ENCODE assay signal across 40 cellular contexts in genomic region chr2:110764931-110765330, GRCh38. TPM values are rescaled to one million over a fixed set of nuclear protein-coding genes. Genes with fewer than 3 reads are reported as not detected.
"Had no signal": no experiment of that assay in that cellular context is flagged by ENCODE, and none has a peak within 500 bp of the region (broad histone marks: within the 10 kb centered on the region; RNA-seq: fewer than 3 reads in every experiment).

No MANE protein-coding gene starts in this region.

- H3K4me1 Mint-ChIP-seq: activated naive CD4-positive, alpha-beta T cell treated with anti-CD3 and anti-CD28 coated beads, Interleukin-2, amount 10 ng/mL, durations not matched to agents 7 days and 5 days; activated naive CD4-positive, alpha-beta T cell treated with anti-CD3 and anti-CD28 coated beads, Interleukin-2, amount 50 U/mL, for 24 hours; activated naive CD8-positive, alpha-beta T cell treated with anti-CD3 and anti-CD28 coated beads for 36 hours; activated naive CD8-positive, alpha-beta T cell treated with anti-CD3 and anti-CD28 coated beads, Interleukin-2, amount 10 ng/mL, durations not matched to agents 7 days and 5 days; activated naive CD8-positive, alpha-beta T cell treated with anti-CD3 and anti-CD28 coated beads, Interleukin-2, amount 50 U/mL, for 24 hours; activated T-helper 17 cell treated with anti-CD3 and anti-CD28 coated beads, Interleukin-2, amount 50 U/mL, for 72 hours; central memory CD8-positive, alpha-beta T cell had no signal

- ATAC-seq: activated naive CD4-positive, alpha-beta T cell treated with anti-CD3 and anti-CD28 coated beads, Interleukin-2, amount 50 U/mL, for 72 hours; activated naive CD8-positive, alpha-beta T cell treated with anti-CD3 and anti-CD28 coated beads, Interleukin-2, amount 50 U/mL, for 24 hours; activated T-cell treated with anti-CD3 and anti-CD28 coated beads, Interleukin-2, amount 50 U/mL, for 4 hours; activated T-cell treated with anti-CD3 and anti-CD28 coated beads, Interleukin-2, amount 50 U/mL, for 72 hours; activated T-helper 17 cell treated with anti-CD3 and anti-CD28 coated beads, Interleukin-2, amount 50 U/mL, for 72 hours; body of pancreas had no signal

- H3K36me3 Mint-ChIP-seq: activated naive CD4-positive, alpha-beta T cell treated with anti-CD3 and anti-CD28 coated beads, Interleukin-2, amount 10 ng/mL, durations not matched to agents 7 days and 5 days; activated naive CD4-positive, alpha-beta T cell treated with anti-CD3 and anti-CD28 coated beads, Interleukin-2, amount 50 U/mL, for 24 hours; activated naive CD8-positive, alpha-beta T cell; activated naive CD8-positive, alpha-beta T cell treated with anti-CD3 and anti-CD28 coated beads for 36 hours; activated naive CD8-positive, alpha-beta T cell treated with anti-CD3 and anti-CD28 coated beads, Interleukin-2, amount 10 ng/mL, durations not matched to agents 7 days and 5 days; brain had no signal

- H3K27me3 Mint-ChIP-seq: brain had no signal

- H3K27ac Mint-ChIP-seq: activated naive CD4-positive, alpha-beta T cell treated with anti-CD3 and anti-CD28 coated beads for 36 hours; activated naive CD4-positive, alpha-beta T cell treated with anti-CD3 and anti-CD28 coated beads, Interleukin-2, amount 10 ng/mL, durations not matched to agents 7 days and 5 days; activated naive CD4-positive, alpha-beta T cell treated with anti-CD3 and anti-CD28 coated beads, Interleukin-2, amount 50 U/mL, for 24 hours; activated naive CD4-positive, alpha-beta T cell treated with anti-CD3 and anti-CD28 coated beads, Interleukin-2, amount 50 U/mL, for 72 hours; activated naive CD8-positive, alpha-beta T cell; activated naive CD8-positive, alpha-beta T cell treated with anti-CD3 and anti-CD28 coated beads for 36 hours; activated naive CD8-positive, alpha-beta T cell treated with anti-CD3 and anti-CD28 coated beads, Interleukin-2, amount 10 ng/mL, durations not matched to agents 7 days and 5 days; activated naive CD8-positive, alpha-beta T cell treated with anti-CD3 and anti-CD28 coated beads, Interleukin-2, amount 50 U/mL, for 24 hours; activated T-cell treated with anti-CD3 and anti-CD28 coated beads, Interleukin-2, amount 50 U/mL, for 24 hours; activated T-cell treated with anti-CD3 and anti-CD28 coated beads, Interleukin-2, amount 50 U/mL, for 72 hours; activated T-helper 1 cell treated with anti-CD3 and anti-CD28 coated beads, Interleukin-12 subunit alpha, Interleukin-12 subunit beta, Interleukin-2, Interleukin-4 antibody, amounts not matched to agents 30 ng/mL and 10 ng/mL and 1 ng/mL, durations not matched to agents 14 hours and 24 hours and 36 hours; activated T-helper 17 cell treated with anti-CD3 and anti-CD28 coated beads, Interleukin-2, amount 50 U/mL, for 72 hours; activated T-helper 2 cell treated with anti-CD3 and anti-CD28 coated beads, Interferon-gamma antibody, Interleukin-2, Interleukin-4, amounts not matched to agents 10 μg/mL and 5 μg/mL and 100 μg/mL, durations not matched to agents 14 hours and 24 hours and 36 hours; brain had no signal

- H3K9me3 Mint-ChIP-seq: activated naive CD4-positive, alpha-beta T cell treated with anti-CD3 and anti-CD28 coated beads, Interleukin-2, amount 10 ng/mL, durations not matched to agents 7 days and 5 days; activated naive CD4-positive, alpha-beta T cell treated with anti-CD3 and anti-CD28 coated beads, Interleukin-2, amount 50 U/mL, for 24 hours; activated naive CD8-positive, alpha-beta T cell treated with anti-CD3 and anti-CD28 coated beads, Interleukin-2, amount 50 U/mL, for 24 hours; activated T-cell treated with anti-CD3 and anti-CD28 coated beads, Interleukin-2, amount 50 U/mL, for 72 hours; activated T-helper 1 cell treated with anti-CD3 and anti-CD28 coated beads, Interleukin-12 subunit alpha, Interleukin-12 subunit beta, Interleukin-2, Interleukin-4 antibody, amounts not matched to agents 30 ng/mL and 10 ng/mL and 1 ng/mL, durations not matched to agents 14 hours and 24 hours and 36 hours; activated T-helper 17 cell treated with anti-CD3 and anti-CD28 coated beads, Interleukin-2, amount 50 U/mL, for 72 hours; activated T-helper 2 cell treated with anti-CD3 and anti-CD28 coated beads, Interferon-gamma antibody, Interleukin-2, Interleukin-4, amounts not matched to agents 10 μg/mL and 5 μg/mL and 100 μg/mL, durations not matched to agents 14 hours and 24 hours and 36 hours; central memory CD8-positive, alpha-beta T cell had no signal

- DNase-seq: activated effector memory CD4-positive, alpha-beta T cell treated with anti-CD3 and anti-CD28 coated beads, Interleukin-2, amount 50 U/mL, for 16 hours; activated effector memory CD4-positive, alpha-beta T cell treated with Interleukin-2 at 50 U/mL for 16 hours; activated gamma-delta T cell; activated gamma-delta T cell treated with Interleukin-2 at 50 U/mL for 16 hours; activated naive CD4-positive, alpha-beta T cell; activated naive CD4-positive, alpha-beta T cell treated with anti-CD3 and anti-CD28 coated beads for 36 hours; activated naive CD4-positive, alpha-beta T cell treated with anti-CD3 and anti-CD28 coated beads, Interleukin-2, amount 10 ng/mL, durations not matched to agents 7 days and 5 days; activated naive CD4-positive, alpha-beta T cell treated with anti-CD3 and anti-CD28 coated beads, Interleukin-2, amount 50 U/mL, for 16 hours; activated naive CD4-positive, alpha-beta T cell treated with Interleukin-2 at 50 U/mL for 16 hours; activated naive CD8-positive, alpha-beta T cell treated with anti-CD3 and anti-CD28 coated beads for 36 hours; activated naive CD8-positive, alpha-beta T cell treated with anti-CD3 and anti-CD28 coated beads, Interleukin-2, amount 10 ng/mL, durations not matched to agents 7 days and 5 days; activated naive CD8-positive, alpha-beta T cell treated with anti-CD3 and anti-CD28 coated beads, Interleukin-2, amount 50 U/mL, for 24 hours; activated T-cell treated with anti-CD3 and anti-CD28 coated beads, Interleukin-2, amount 50 U/mL, for 1 hour; activated T-cell treated with anti-CD3 and anti-CD28 coated beads, Interleukin-2, amount 50 U/mL, for 24 hours; activated T-cell treated with anti-CD3 and anti-CD28 coated beads, Interleukin-2, amount 50 U/mL, for 4 hours; activated T-cell treated with anti-CD3 and anti-CD28 coated beads, Interleukin-2, amount 50 U/mL, for 48 hours; activated T-cell treated with anti-CD3 and anti-CD28 coated beads, Interleukin-2, amount 50 U/mL, for 72 hours; adrenal gland; amniotic stem cell; amygdala; anterior cingulate cortex; aorta; body of pancreas; brain microvascular endothelial cell; caudate nucleus; central memory CD4-positive, alpha-beta T cell; cerebellar nuclear complex had no signal

- H3K4me3 Mint-ChIP-seq: activated naive CD4-positive, alpha-beta T cell treated with anti-CD3 and anti-CD28 coated beads for 36 hours; activated naive CD4-positive, alpha-beta T cell treated with anti-CD3 and anti-CD28 coated beads, Interleukin-2, amount 10 ng/mL, durations not matched to agents 7 days and 5 days; activated naive CD4-positive, alpha-beta T cell treated with anti-CD3 and anti-CD28 coated beads, Interleukin-2, amount 50 U/mL, for 24 hours; activated naive CD8-positive, alpha-beta T cell; activated naive CD8-positive, alpha-beta T cell treated with anti-CD3 and anti-CD28 coated beads for 36 hours; activated naive CD8-positive, alpha-beta T cell treated with anti-CD3 and anti-CD28 coated beads, Interleukin-2, amount 10 ng/mL, durations not matched to agents 7 days and 5 days; activated naive CD8-positive, alpha-beta T cell treated with anti-CD3 and anti-CD28 coated beads, Interleukin-2, amount 50 U/mL, for 24 hours; activated T-cell treated with anti-CD3 and anti-CD28 coated beads, Interleukin-2, amount 50 U/mL, for 24 hours; activated T-cell treated with anti-CD3 and anti-CD28 coated beads, Interleukin-2, amount 50 U/mL, for 4 hours; activated T-cell treated with anti-CD3 and anti-CD28 coated beads, Interleukin-2, amount 50 U/mL, for 72 hours; activated T-helper 1 cell treated with anti-CD3 and anti-CD28 coated beads, Interleukin-12 subunit alpha, Interleukin-12 subunit beta, Interleukin-2, Interleukin-4 antibody, amounts not matched to agents 30 ng/mL and 10 ng/mL and 1 ng/mL, durations not matched to agents 14 hours and 24 hours and 36 hours; activated T-helper 17 cell treated with anti-CD3 and anti-CD28 coated beads, Interleukin-2, amount 50 U/mL, for 72 hours; brain; central memory CD8-positive, alpha-beta T cell had no signal

RNA-seq across cellular contexts. Expression of gene ACOXL, which starts 32.6 kb away (rescaled TPM):
- total RNA-seq: activated naive CD4-positive, alpha-beta T cell treated with anti-CD3 and anti-CD28 coated beads for 36 hours; activated naive CD8-positive, alpha-beta T cell treated with anti-CD3 and anti-CD28 coated beads for 36 hours; activated naive CD8-positive, alpha-beta T cell treated with anti-CD3 and anti-CD28 coated beads, Interleukin-2, amount 10 ng/mL, durations not matched to agents 7 days and 5 days; aorta; ascending aorta; breast epithelium; bronchial epithelial cell; cardiac septum; chondrocyte had no signal
